Comparison of ENCODE assay signal across 8 cellular contexts in genomic region chr7:55570939-55571338, GRCh38. TPM values are rescaled to one million over a fixed set of nuclear protein-coding genes. Genes with fewer than 3 reads are reported as not detected.
DNase-seq lines count a peak whose midpoint lies in the region; TF ChIP-seq lines count a peak whose summit lies in the region.

No MANE protein-coding gene starts in this region.

- H3K4me3 Mint-ChIP-seq in H9 (peak overlapping the region; percentile 94 to 96), immature natural killer cell (peak overlapping the region; percentile 95 to 100 (median 97))
- H3K4me3 Mint-ChIP-seq in activated naive CD8-positive, alpha-beta T cell, result peak overlapping the region; percentile 95

- H3K4me2 ChIP-seq in H9 (ENCODE audit: insufficient read depth, insufficient read length, low read length), result peak overlapping the region; percentile 66

- H3K4me3 ChIP-seq in subcutaneous abdominal adipose tissue (ENCODE audit: low read depth in 1 of 5, low read length in 5 of 5), result peak overlapping the region; percentile 65 to 91 (median 82)

- no peaks in the 10 kb centered on the region for H4K20me1 ChIP-seq in H9 (ENCODE audit: control insufficient read depth, insufficient read depth, insufficient read length)

- DNase-seq in A172 (ENCODE audit: low spot score), result peak; percentile 79
- no peak for DNase-seq in H9
- no peak for DNase-seq in immature natural killer cell
- DNase-seq in cerebellum (ENCODE audit: low spot score), result no peak
- DNase-seq in NCI-H446 treated with DMSO at 0.1 percent for 48 hours (lab: John Stamatoyannopoulos, UW), result no peak
- DNase-seq in NOMO-1 (lab: John Stamatoyannopoulos, UW; ENCODE audit: unreplicated experiment in 2 of 2), result no peak

- H3K36me3 Mint-ChIP-seq in H9 (ENCODE audit: insufficient read depth in 1 of 3, low read depth in 3 of 3) (peaks cover 0 to 2% (median 0%) of the 10 kb centered on the region in 3 experiments; a peak in 1 of 7 replicates), immature natural killer cell (peaks cover 0 to 7% (median 0%) of the 10 kb centered on the region in 3 donors)
- H3K36me3 Mint-ChIP-seq in activated naive CD8-positive, alpha-beta T cell, result peaks cover 4% of the 10 kb centered on the region

- no peak overlapping the region for H4K5ac ChIP-seq in H9 (ENCODE audit: insufficient read length, low read depth, low read length)

- WGBS in H9 (ENCODE audit: extremely low coverage, insufficient read length, low lambda C conversion rate), result no CpG with 5 or more reads among the region's 5 CpGs

- no peak overlapping the region for H3K23ac ChIP-seq in H9 (ENCODE audit: insufficient read length, low read depth, low read length)

- H3K27ac Mint-ChIP-seq in H9 (peak overlapping the region in 1 of 3 experiments; percentile 96; a peak in 3 of 7 replicates), immature natural killer cell (peak overlapping the region; percentile 92 to 97 (median 94))
- H3K27ac Mint-ChIP-seq in activated naive CD8-positive, alpha-beta T cell, result peak overlapping the region; percentile 97

- no peak overlapping the region for H4K91ac ChIP-seq in H9 (ENCODE audit: insufficient read length, low read depth, low read length)

- peaks cover 9% of the 10 kb centered on the region; the same call in 1 of the 2 replicates for H3K79me2 ChIP-seq in H9 (ENCODE audit: insufficient read depth, low read length)

- H3K27me3 ChIP-seq in H9 (ENCODE audit: insufficient read depth, low read length), result no peaks in the 10 kb centered on the region; the same call in 1 of the 2 replicates
- H3K27me3 ChIP-seq in subcutaneous abdominal adipose tissue (ENCODE audit: control insufficient read depth in 5 of 5, insufficient read depth in 4 of 5, low read length in 5 of 5), result no peaks in the 10 kb centered on the region

- TF ChIP-seq CTCF in H9 (conservative IDR thresholded peaks at IDR 0.05), result no peak

- H3K9me3 ChIP-seq in H9 (ENCODE audit: control insufficient read depth, low read depth, low read length) (no peaks in the 10 kb centered on the region), subcutaneous abdominal adipose tissue (ENCODE audit: control insufficient read depth in 5 of 5, low read length in 5 of 5) (no peaks in the 10 kb centered on the region)

- H3K14ac ChIP-seq in H9 (ENCODE audit: insufficient read depth, low read length), result no peak overlapping the region

- H2AFZ ChIP-seq in H9 (ENCODE audit: low read length), result no peak overlapping the region

- H3K4me1 ChIP-seq in H9 (ENCODE audit: insufficient read depth, low read length) (peaks cover 13% of the 10 kb centered on the region; the same call in 1 of the 2 replicates), subcutaneous abdominal adipose tissue (ENCODE audit: control insufficient read depth in 5 of 5, insufficient read depth in 5 of 5, low read length in 5 of 5) (peaks cover 10 to 57% (median 45%) of the 10 kb centered on the region in 5 donors)

- no peaks in the 10 kb centered on the region for H3K9me3 Mint-ChIP-seq in H9
- no peaks in the 10 kb centered on the region for H3K9me3 Mint-ChIP-seq in activated naive CD8-positive, alpha-beta T cell (ENCODE audit: low read depth)
- no peaks in the 10 kb centered on the region for H3K9me3 Mint-ChIP-seq in immature natural killer cell

- H3K4ac ChIP-seq in H9 (ENCODE audit: low read depth, low read length), result no peak overlapping the region

- H3K79me1 ChIP-seq in H9 (ENCODE audit: insufficient read depth, low read depth, low read length, poor library complexity, severe bottlenecking), result peaks cover 3% of the 10 kb centered on the region

- H3K27ac ChIP-seq in H9 (ENCODE audit: insufficient read length, low read depth, low read length) (no peak overlapping the region), subcutaneous abdominal adipose tissue (ENCODE audit: low read depth, low read length) (peak overlapping the region; percentile 87)

- H3K18ac ChIP-seq in H9 (ENCODE audit: insufficient read length, low read depth, low read length), result no peak overlapping the region

- H2BK12ac ChIP-seq in H9 (ENCODE audit: insufficient read length, low read depth, low read length), result no peak overlapping the region

- H2BK120ac ChIP-seq in H9 (ENCODE audit: low read depth, low read length, poor library complexity, severe bottlenecking), result no peak overlapping the region

- no peak overlapping the region for H2AK5ac ChIP-seq in H9 (ENCODE audit: insufficient read length, low read length)

- no peak overlapping the region for H4K8ac ChIP-seq in H9 (replicated peaks; ENCODE audit: insufficient read length, low read depth, low read length)

- no peak overlapping the region for H3K56ac ChIP-seq in H9 (ENCODE audit: insufficient read length, low read depth, low read length)

- H3K4me1 Mint-ChIP-seq in H9 (peaks cover 61 to 64% of the 10 kb centered on the region in 2 experiments), immature natural killer cell (peaks cover 72 to 76% of the 10 kb centered on the region in 2 donors)
- peaks cover 71% of the 10 kb centered on the region for H3K4me1 Mint-ChIP-seq in activated naive CD8-positive, alpha-beta T cell (ENCODE audit: low read depth)

- H2BK5ac ChIP-seq in H9 (ENCODE audit: insufficient read length, low read length), result no peak overlapping the region

- H3K27me3 Mint-ChIP-seq in H9 (ENCODE audit: low read depth), result peaks cover 15% of the 10 kb centered on the region
- H3K27me3 Mint-ChIP-seq in activated naive CD8-positive, alpha-beta T cell, result no peaks in the 10 kb centered on the region
- H3K27me3 Mint-ChIP-seq in immature natural killer cell (ENCODE audit: low read depth in 3 of 3), result peaks cover 10 to 29% (median 16%) of the 10 kb centered on the region in 3 donors

- H3T11ph ChIP-seq in H9 (ENCODE audit: low read length), result no peak overlapping the region

- no peak overlapping the region for H2BK15ac ChIP-seq in H9 (ENCODE audit: low read depth, low read length)

- H3K23me2 ChIP-seq in H9 (ENCODE audit: insufficient read length, low read depth, low read length, poor library complexity, severe bottlenecking), result peaks cover 5% of the 10 kb centered on the region

- no peak overlapping the region for H2BK20ac ChIP-seq in H9 (ENCODE audit: low read depth, low read length, poor library complexity, severe bottlenecking)

- H3K36me3 ChIP-seq in subcutaneous abdominal adipose tissue (ENCODE audit: control insufficient read depth in 5 of 5, insufficient read depth in 5 of 5, low read length in 5 of 5), result no peaks in the 10 kb centered on the region

- no peak overlapping the region for H3K9ac ChIP-seq in H9 (ENCODE audit: extremely low read depth, insufficient read length, low read length)
- peak overlapping the region; percentile 28 to 83 (median 74) for H3K9ac ChIP-seq in subcutaneous abdominal adipose tissue (ENCODE audit: low read length in 5 of 5)

RNA-seq across cellular contexts. Expression of gene VOPP1, which starts 1.4 kb away (rescaled TPM):
- 112 and 129 TPM in 2 replicates for total RNA-seq in A172 (2014; rRNA removed; shearing (Covaris generic))
- total RNA-seq in H9 (2021) (55.7 and 56.8 TPM in 2 replicates), cerebellum (83.1 TPM)
- polyA plus RNA-seq in immature natural killer cell, result 100 to 1,000 TPM in 1 of 3 donors, 10 to 100 TPM in 2; 54.0 to 119 (median 57.9) TPM
